Comparison of ENCODE assay signal across 11 cellular contexts in the genomic region with DNA sequence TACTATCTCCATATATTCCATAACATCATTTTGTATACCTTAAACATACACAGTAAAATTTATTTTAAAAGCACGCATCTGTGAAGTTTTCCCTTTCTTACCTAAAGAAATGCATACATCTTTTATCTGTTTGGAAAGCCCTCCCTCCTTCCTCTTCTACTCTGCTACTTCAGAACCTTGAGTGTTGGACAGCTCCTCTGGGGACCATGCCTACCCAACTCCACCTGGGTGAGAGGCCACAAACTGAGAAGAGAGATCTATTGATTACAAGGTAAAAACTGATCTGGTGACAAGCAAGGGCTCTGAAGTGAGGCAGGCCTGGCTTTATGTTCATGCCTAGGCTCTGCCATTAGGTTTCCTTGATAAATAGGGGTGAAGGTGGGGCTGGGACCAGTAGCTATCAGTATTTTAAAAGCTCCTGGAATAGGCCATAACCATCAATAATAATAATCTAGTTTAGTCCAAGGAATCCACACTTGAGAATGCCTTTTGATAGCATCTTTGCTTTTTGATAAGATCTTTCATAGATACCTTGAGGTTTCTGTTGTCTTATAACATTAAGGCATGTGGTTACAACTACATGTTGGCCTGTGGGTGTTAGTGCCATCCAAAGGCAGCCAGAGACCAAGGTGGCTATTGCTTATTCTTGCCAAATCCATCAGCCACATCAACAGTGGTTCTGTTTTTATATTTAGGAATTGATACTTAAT.
DNase-seq lines count a peak whose midpoint lies in the region; ATAC-seq, FAIRE-seq and TF ChIP-seq lines count a peak whose summit lies in the region.
"Had no signal": no experiment of that assay in that cellular context is flagged by ENCODE, and none has a peak within 500 bp of the region (broad histone marks: within the 10 kb centered on the region; RNA-seq: fewer than 3 reads in every experiment).

No MANE protein-coding gene starts in this region.

- H3K27ac Mint-ChIP-seq in activated CD4-positive, alpha-beta T cell treated with anti-CD3 and anti-CD28 coated beads for 36 hours, result no peak overlapping the region

- POLR2A ChIA-PET in activated CD4-positive, alpha-beta T cell treated with anti-CD3 and anti-CD28 coated beads for 36 hours (lab: Charles Lee), result no interaction called here

- no peak overlapping the region for H3K27ac ChIP-seq in upper lobe of left lung
- H3K27ac ChIP-seq: pancreas had no signal

- FAIRE-seq in RCC 7860 (lab: Jason Lieb, UNC), result no peak
- FAIRE-seq: pancreas had no signal

- H3K36me3 ChIP-seq in upper lobe of left lung, result no peaks in the 10 kb centered on the region
- H3K36me3 ChIP-seq: pancreas had no signal

- CTCF ChIA-PET in activated CD4-positive, alpha-beta T cell treated with anti-CD3 and anti-CD28 coated beads for 36 hours (lab: Charles Lee), result no interaction called here

- H3K27me3 ChIP-seq in upper lobe of left lung, result no peaks in the 10 kb centered on the region
- H3K27me3 ChIP-seq: pancreas had no signal

- intact Hi-C loops in activated CD4-positive, alpha-beta T cell treated with anti-CD3 and anti-CD28 coated beads for 36 hours (cut with DNase I, micrococcal nuclease), result no loop called here

- no peaks in the 10 kb centered on the region for H3K27me3 Mint-ChIP-seq in activated CD4-positive, alpha-beta T cell treated with anti-CD3 and anti-CD28 coated beads for 36 hours

- H3K4me3 ChIP-seq in upper lobe of left lung, result no peak overlapping the region
- H3K4me3 ChIP-seq: pancreas had no signal

- H3K9me3 Mint-ChIP-seq in activated CD4-positive, alpha-beta T cell treated with anti-CD3 and anti-CD28 coated beads for 36 hours (ENCODE audit: low read depth), result no peaks in the 10 kb centered on the region

- H3K4me3 Mint-ChIP-seq in activated CD4-positive, alpha-beta T cell treated with anti-CD3 and anti-CD28 coated beads for 36 hours, result no peak overlapping the region

- DNase-seq in activated CD4-positive, alpha-beta T cell treated with anti-CD3 and anti-CD28 coated beads for 36 hours, result peak; percentile 6
- DNase-seq in activated CD4-positive, alpha-beta T cell treated with anti-CD3 and anti-CD28 coated beads, Interleukin-2, amount 50 U/mL, for 48 hours, result no peak
- peak; percentile 13 for DNase-seq in RKO (ENCODE audit: low spot score)
- peak; percentile 48 for DNase-seq in myocyte (ENCODE audit: low read depth)
- no peak for DNase-seq in upper lobe of left lung
- DNase-seq in RCC 7860 (ENCODE audit: low spot score), result no peak
- no peak for DNase-seq in COLO668 (lab: John Stamatoyannopoulos, UW; ENCODE audit: unreplicated experiment)
- DNase-seq: cerebellar nuclear complex, NCI-H187, pancreas had no signal

- H3K36me3 Mint-ChIP-seq in activated CD4-positive, alpha-beta T cell treated with anti-CD3 and anti-CD28 coated beads for 36 hours (ENCODE audit: low read depth), result no peaks in the 10 kb centered on the region

- no peaks in the 10 kb centered on the region for H3K9me3 ChIP-seq in upper lobe of left lung
- H3K9me3 ChIP-seq: pancreas had no signal

- no peaks in the 10 kb centered on the region for H3K4me1 ChIP-seq in upper lobe of left lung
- H3K4me1 ChIP-seq: pancreas had no signal

- no peak for TF ChIP-seq EP300 in upper lobe of left lung (IDR thresholded peaks at IDR 0.05)

- TF ChIP-seq POLR2A in upper lobe of left lung (IDR thresholded peaks at IDR 0.05), result no peak

- WGBS in upper lobe of left lung, 2 donors, result 79 to 90% methylated on average over 1 of the region's 1 CpG

- ATAC-seq in activated CD4-positive, alpha-beta T cell treated with anti-CD3 and anti-CD28 coated beads for 36 hours, result no peak
- ATAC-seq in HG03139 (IDR thresholded peaks at IDR 0.05; ENCODE audit: unreplicated experiment) (peak; percentile 68), upper lobe of left lung (ENCODE audit: low FRiP score in 2 of 2) (no peak)

- no peaks in the 10 kb centered on the region for H3K4me1 Mint-ChIP-seq in activated CD4-positive, alpha-beta T cell treated with anti-CD3 and anti-CD28 coated beads for 36 hours

- no peak for TF ChIP-seq CTCF in upper lobe of left lung (IDR thresholded peaks at IDR 0.05)

Comparison
In these comparisons a context has a peak if more than half of its experiments do, and no peak if none do; other contexts are left out.
1. DNase-seq: peak in activated CD4-positive, alpha-beta T cell treated with anti-CD3 and anti-CD28 coated beads for 36 hours (single experiment), RKO (single experiment) and myocyte (single experiment); none in activated CD4-positive, alpha-beta T cell treated with anti-CD3 and anti-CD28 coated beads, Interleukin-2, amount 50 U/mL, for 48 hours (0 of 2), upper lobe of left lung (0 of 2), RCC 7860 (single experiment) and COLO668 (single experiment).